ENCODE assay signal across 14 cellular contexts in the genomic region with DNA sequence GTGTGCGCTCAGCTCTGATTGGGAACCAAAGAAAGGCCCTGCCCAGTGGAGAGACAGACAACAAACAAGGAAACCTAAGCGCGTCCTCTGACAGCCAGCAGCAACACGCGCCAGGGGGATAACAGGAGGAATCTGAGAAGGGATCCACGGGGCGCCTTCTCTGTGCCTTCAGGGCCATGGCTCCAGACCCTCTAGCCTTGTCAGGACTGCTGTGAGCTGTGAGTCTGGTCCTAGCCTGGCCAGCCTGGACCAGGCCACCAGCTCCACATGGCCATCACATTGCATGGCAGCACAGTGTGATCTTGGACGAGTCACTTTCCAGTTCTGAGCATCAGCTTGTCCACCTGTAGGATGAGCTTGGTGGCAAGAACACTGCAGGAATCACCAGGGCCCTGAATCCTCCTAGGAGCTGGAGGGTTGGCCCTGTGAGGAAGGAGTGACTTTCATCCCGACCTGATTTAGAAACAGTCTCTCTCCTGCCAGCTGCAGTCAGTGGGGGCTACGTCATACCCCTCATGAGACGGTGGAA. TPM values are rescaled to one million over a fixed set of nuclear protein-coding genes. Genes with fewer than 3 reads are reported as not detected.
DNase-seq lines count a peak whose midpoint lies in the region; ATAC-seq, FAIRE-seq and TF ChIP-seq lines count a peak whose summit lies in the region.
"Had no signal": no experiment of that assay in that cellular context is flagged by ENCODE, and none has a peak within 500 bp of the region (broad histone marks: within the 10 kb centered on the region; RNA-seq: fewer than 3 reads in every experiment).

No MANE protein-coding gene starts in this region.

- H3K23ac ChIP-seq in H1 (ENCODE audit: insufficient read length) = no peak overlapping the region

- CTCF ChIA-PET in H1 (lab: Charles Lee; ENCODE audit: partially characterized antibody) = interaction anchor here (0.6 to 3.7 kb wide), 10 partner anchors 8 to 232 kb away, joined by 3 to 13 read pairs (median 3); no protein-coding TSS in a partner anchor

- peak overlapping the region; percentile 6 for H4K91ac ChIP-seq in H1 (replicated peaks; ENCODE audit: insufficient read length, low read length)

- H3K27me3 Mint-ChIP-seq in activated naive CD8-positive, alpha-beta T cell treated with anti-CD3 and anti-CD28 coated beads, Interleukin-2, amount 10 ng/mL, durations not matched to agents 7 days and 5 days = peaks cover 2% of the 10 kb centered on the region
- H3K27me3 Mint-ChIP-seq in activated naive CD8-positive, alpha-beta T cell treated with anti-CD3 and anti-CD28 coated beads, Interleukin-2, amount 50 U/mL, for 24 hours = peaks cover 4% of the 10 kb centered on the region

- H3K4me1 Mint-ChIP-seq in activated naive CD8-positive, alpha-beta T cell treated with anti-CD3 and anti-CD28 coated beads, Interleukin-2, amount 10 ng/mL, durations not matched to agents 7 days and 5 days = peaks cover 36% of the 10 kb centered on the region
- peaks cover 36% of the 10 kb centered on the region for H3K4me1 Mint-ChIP-seq in activated naive CD8-positive, alpha-beta T cell treated with anti-CD3 and anti-CD28 coated beads, Interleukin-2, amount 50 U/mL, for 24 hours

- no peaks in the 10 kb centered on the region for H3K9me2 ChIP-seq in MM.1S (replicated peaks; ENCODE audit: insufficient read depth, low read length)

- H4K20me1 ChIP-seq in MM.1S (ENCODE audit: insufficient read depth, low read length) (no peaks in the 10 kb centered on the region), H1 (replicated peaks in 1 of 2; ENCODE audit: control insufficient read depth in 1 of 2, insufficient read depth in 2 of 2, low read length in 2 of 2) (no peaks in the 10 kb centered on the region)

- WGBS in H1 (ENCODE audit: extremely low coverage in 1 of 2, insufficient coverage in 1 of 2, insufficient read length in 1 of 2, insufficient replicate concordance in 2 of 2, low coverage in 1 of 2, low lambda C conversion rate in 2 of 2, missing lambda C conversion rate in 1 of 2), 2 experiments = 89% methylated on average over 11 of the region's 11 CpGs; no CpG with 5 or more reads in 1 of the 2 experiments

- no peak overlapping the region for H2AFZ ChIP-seq in MM.1S (ENCODE audit: low read length)
- no peak overlapping the region for H2AFZ ChIP-seq in H1 (ENCODE audit: low read length)

- H3K14ac ChIP-seq in H1 (ENCODE audit: insufficient read length) = no peak overlapping the region

- H3K9me3 Mint-ChIP-seq in activated naive CD8-positive, alpha-beta T cell treated with anti-CD3 and anti-CD28 coated beads, Interleukin-2, amount 10 ng/mL, durations not matched to agents 7 days and 5 days = no peaks in the 10 kb centered on the region
- no peaks in the 10 kb centered on the region for H3K9me3 Mint-ChIP-seq in activated naive CD8-positive, alpha-beta T cell treated with anti-CD3 and anti-CD28 coated beads, Interleukin-2, amount 50 U/mL, for 24 hours
- H3K9me3 Mint-ChIP-seq: CD8-positive, alpha-beta T cell had no signal

- TF ChIP-seq EP300 in H1 (IDR thresholded peaks at IDR 0.05; ENCODE audit: borderline replicate concordance in 1 of 2, low read depth in 2 of 2, low read length in 2 of 2) = no peak

- H3K4me2 ChIP-seq in MM.1S (ENCODE audit: low read depth, low read length) = no peak overlapping the region
- no peak overlapping the region for H3K4me2 ChIP-seq in H1 (ENCODE audit: insufficient read depth in 1 of 2, low read depth in 2 of 2, low read length in 2 of 2)

- H3K9me3 ChIP-seq in MM.1S (replicated peaks; ENCODE audit: insufficient read depth, low read length) = no peaks in the 10 kb centered on the region
- no peaks in the 10 kb centered on the region for H3K9me3 ChIP-seq in H1 (ENCODE audit: insufficient read depth in 2 of 2, low read depth in 1 of 2, low read length in 1 of 2)

- peaks cover 40% of the 10 kb centered on the region for H3K4me1 ChIP-seq in MM.1S (ENCODE audit: low read length)
- peaks cover 0 to 8% (median 6%) of the 10 kb centered on the region in 4 experiments; a peak in 6 of 7 replicates for H3K4me1 ChIP-seq in H1 (replicated peaks in 1 of 4; ENCODE audit: control insufficient read depth in 3 of 4, insufficient read depth in 4 of 4, low read length in 3 of 4)

- TF ChIP-seq CTCF in MM.1S (IDR thresholded peaks at IDR 0.05; ENCODE audit: low read length) (no peak), H1 (IDR thresholded peaks at IDR 0.05; ENCODE audit: control extremely low read depth in 1 of 3, insufficient read depth in 1 of 3, low read depth in 1 of 3, low read length in 3 of 3) (no peak), dorsolateral prefrontal cortex (IDR thresholded peaks at IDR 0.05 in 54 of 56, conservative IDR thresholded peaks at IDR 0.05 in 2 of 56; ENCODE audit: low read depth in 1 of 56, partially characterized antibody in 56 of 56) (no peak)

- no peak overlapping the region for H3K18ac ChIP-seq in H1 (ENCODE audit: extremely low read depth, low read length)

- intact Hi-C loops in dorsolateral prefrontal cortex (cut with DNase I) = no loop called here

- H3K4me3 ChIP-seq in MM.1S (ENCODE audit: low read length) (no peak overlapping the region), H1 (ENCODE audit: extremely low read depth in 1 of 4, insufficient read depth in 2 of 4, low read depth in 3 of 4, low read length in 4 of 4) (no peak overlapping the region), dorsolateral prefrontal cortex (no peak overlapping the region)

- TF ChIP-seq RAD21 in H1 (IDR thresholded peaks at IDR 0.05 in 1 of 2, conservative IDR thresholded peaks at IDR 0.05 in 1 of 2; ENCODE audit: low read depth in 2 of 2, low read length in 2 of 2) = no peak

- no peak overlapping the region for H2AK5ac ChIP-seq in H1 (ENCODE audit: low read depth, low read length)

- H2BK15ac ChIP-seq in H1 (ENCODE audit: low read length) = no peak overlapping the region

- POLR2A ChIA-PET in activated naive CD8-positive, alpha-beta T cell treated with anti-CD3 and anti-CD28 coated beads, Interleukin-2, amount 10 ng/mL, durations not matched to agents 7 days and 5 days (lab: Charles Lee) = no interaction called here
- POLR2A ChIA-PET in H1 (lab: Charles Lee; ENCODE audit: partially characterized antibody) = interaction anchor here (1.0 to 3.4 kb wide), 6 partner anchors 16 to 131 kb away, joined by 3 to 16 read pairs (median 4); partner anchors contain the start of gene RPL3

- no peak overlapping the region for H2BK120ac ChIP-seq in H1 (replicated peaks; ENCODE audit: low read depth, low read length)

- peak overlapping the region; percentile 53; the same call in 1 of the 2 replicates for H2BK12ac ChIP-seq in H1 (ENCODE audit: low read depth, low read length)

- no peaks in the 10 kb centered on the region for H3K27me3 ChIP-seq in MM.1S (replicated peaks; ENCODE audit: insufficient read depth, low read length)
- H3K27me3 ChIP-seq in H1 (replicated peaks in 1 of 4; ENCODE audit: control insufficient read depth in 3 of 4, extremely low read depth in 1 of 4, insufficient read depth in 3 of 4, low read length in 3 of 4) = no peaks in the 10 kb centered on the region; a peak in 2 of 7 replicates
- H3K27me3 ChIP-seq in dorsolateral prefrontal cortex = peaks cover 0 to 2% (median 0%) of the 10 kb centered on the region in 45 donors

- no peak for TF ChIP-seq POLR2A in H1 (IDR thresholded peaks at IDR 0.05; ENCODE audit: control extremely low read depth in 1 of 2, low read depth in 2 of 2, low read length in 2 of 2)

- no peaks in the 10 kb centered on the region; the same call in 1 of the 2 replicates for H3K79me1 ChIP-seq in H1 (ENCODE audit: low read depth, low read length)

- H2BK20ac ChIP-seq in H1 (ENCODE audit: low read length) = peak overlapping the region; percentile 63

- H3K79me2 ChIP-seq in MM.1S (ENCODE audit: low read length) = peaks cover 24% of the 10 kb centered on the region
- H3K79me2 ChIP-seq in H1 (ENCODE audit: control insufficient read depth in 1 of 2, insufficient read depth in 2 of 2, low read length in 2 of 2) = no peaks in the 10 kb centered on the region

- H3F3A ChIP-seq in MM.1S (ENCODE audit: insufficient read depth, low read length) = peaks cover 33% of the 10 kb centered on the region

- H3K36me3 ChIP-seq in MM.1S (replicated peaks; ENCODE audit: insufficient read depth, low read length) (no peaks in the 10 kb centered on the region), H1 (ENCODE audit: control insufficient read depth in 2 of 4, insufficient read depth in 4 of 4, low read length in 3 of 4) (no peaks in the 10 kb centered on the region)

- FAIRE-seq in H1 (lab: Jason Lieb, UNC) (no peak), urothelium cell line (lab: Jason Lieb, UNC) (peak; percentile 35)

- H3K36me3 Mint-ChIP-seq in activated naive CD8-positive, alpha-beta T cell treated with anti-CD3 and anti-CD28 coated beads, Interleukin-2, amount 10 ng/mL, durations not matched to agents 7 days and 5 days = peaks cover 2% of the 10 kb centered on the region
- H3K36me3 Mint-ChIP-seq in activated naive CD8-positive, alpha-beta T cell treated with anti-CD3 and anti-CD28 coated beads, Interleukin-2, amount 50 U/mL, for 24 hours (ENCODE audit: low read depth) = no peaks in the 10 kb centered on the region
- H3K36me3 Mint-ChIP-seq: CD8-positive, alpha-beta T cell had no signal

- no peak for ATAC-seq in activated naive CD8-positive, alpha-beta T cell treated with anti-CD3 and anti-CD28 coated beads, Interleukin-2, amount 10 ng/mL, durations not matched to agents 7 days and 5 days (ENCODE audit: low read depth)
- no peak for ATAC-seq in activated naive CD8-positive, alpha-beta T cell treated with anti-CD3 and anti-CD28 coated beads, Interleukin-2, amount 50 U/mL, for 24 hours
- ATAC-seq: CD8-positive, alpha-beta T cell had no signal

- H4K8ac ChIP-seq in H1 (ENCODE audit: extremely low read depth, insufficient read depth, low read length) = no peak overlapping the region

- H3K4ac ChIP-seq in H1 (replicated peaks; ENCODE audit: insufficient read length, low read depth, low read length) = peak overlapping the region; percentile 4

- H3K27ac Mint-ChIP-seq in activated naive CD8-positive, alpha-beta T cell treated with anti-CD3 and anti-CD28 coated beads, Interleukin-2, amount 10 ng/mL, durations not matched to agents 7 days and 5 days = peak overlapping the region; percentile 30
- H3K27ac Mint-ChIP-seq in activated naive CD8-positive, alpha-beta T cell treated with anti-CD3 and anti-CD28 coated beads, Interleukin-2, amount 50 U/mL, for 24 hours = no peak overlapping the region
- H3K27ac Mint-ChIP-seq: CD8-positive, alpha-beta T cell had no signal

- 0 out of 2 replicates have a peak overlapping the region, but pooled peaks have one; percentile 77 for H2BK5ac ChIP-seq in H1 (ENCODE audit: low read depth, low read length)

- peak overlapping the region; percentile 96; the same call in 1 of the 2 replicates for H3K27ac ChIP-seq in MM.1S (ENCODE audit: low read length)
- no peak overlapping the region for H3K27ac ChIP-seq in H1 (ENCODE audit: low read depth, low read length)
- H3K27ac ChIP-seq in dorsolateral prefrontal cortex = peak overlapping the region in 3 of 59 donors; percentile 10 to 62 (median 21)

- no peak overlapping the region for H3K56ac ChIP-seq in H1 (replicated peaks; ENCODE audit: insufficient read length, low read depth, low read length)

- no peak overlapping the region for H3K4me3 Mint-ChIP-seq in activated naive CD8-positive, alpha-beta T cell treated with anti-CD3 and anti-CD28 coated beads, Interleukin-2, amount 10 ng/mL, durations not matched to agents 7 days and 5 days
- no peak overlapping the region for H3K4me3 Mint-ChIP-seq in activated naive CD8-positive, alpha-beta T cell treated with anti-CD3 and anti-CD28 coated beads, Interleukin-2, amount 50 U/mL, for 24 hours
- H3K4me3 Mint-ChIP-seq: CD8-positive, alpha-beta T cell had no signal

- H3K9ac ChIP-seq in MM.1S (ENCODE audit: low read length) (no peak overlapping the region), H1 (replicated peaks in 1 of 4; ENCODE audit: extremely low read depth in 1 of 4, low read depth in 3 of 4, low read length in 3 of 4) (no peak overlapping the region)

- no peak for DNase-seq in activated naive CD8-positive, alpha-beta T cell treated with anti-CD3 and anti-CD28 coated beads, Interleukin-2, amount 10 ng/mL, durations not matched to agents 7 days and 5 days
- DNase-seq in activated naive CD8-positive, alpha-beta T cell treated with anti-CD3 and anti-CD28 coated beads, Interleukin-2, amount 50 U/mL, for 24 hours = no peak
- DNase-seq in MM.1S (no peak), H1 (ENCODE audit: low read depth in 1 of 2, low spot score in 2 of 2) (no peak), urothelium cell line (ENCODE audit: low spot score) (no peak), dorsolateral prefrontal cortex (no peak), COLO829 (ENCODE audit: low spot score) (no peak), Ammon's horn (ENCODE audit: low spot score) (no peak)
- DNase-seq: CD8-positive, alpha-beta T cell; H7; Kasumi-1; NCI-H1436; NCI-H2081; RPMI8226 had no signal

- H3K23me2 ChIP-seq in H1 (ENCODE audit: low read depth, low read length) = peaks cover 2% of the 10 kb centered on the region; the same call in 1 of the 2 replicates

- no peak overlapping the region for H4K5ac ChIP-seq in H1 (ENCODE audit: insufficient read length, low read depth, low read length)

RNA-seq across cellular contexts. Expression of gene MGAT3, which starts 11.8 kb away (rescaled TPM):
- total RNA-seq in activated naive CD8-positive, alpha-beta T cell treated with anti-CD3 and anti-CD28 coated beads, Interleukin-2, amount 10 ng/mL, durations not matched to agents 7 days and 5 days = 1 to 10 TPM; 7.0 to 7.2 TPM
- 8.5 and 9.2 TPM in 2 replicates for total RNA-seq in H1 (2021; fragmentation: NEBNext Ultra II Directional; extraction: Animal tissue kit (Norgen Biotek cat#: 25700))
- polyA plus RNA-seq in H1 (2011; rRNA removed) = 4.3 and 6.3 TPM in 2 replicates
- 4.7 TPM for polyA plus RNA-seq in H1 (2011; cell fraction: cytosol; rRNA removed)
- polyA plus RNA-seq in H1 (2011; cell fraction: nucleus; rRNA removed) = 6.4 TPM
- polyA plus RNA-seq in H1 (2012, experiment 1 of 2) = 6.4 to 8.6 TPM (median 7.1 TPM) in 4 replicates
- polyA plus RNA-seq in H1 (2012, experiment 2 of 2) = 5.9 TPM
- polyA plus RNA-seq in H1 (2013, experiment 1 of 2) = 5.5 TPM
- polyA plus RNA-seq in H1 (2013, experiment 2 of 2) = 5.2 TPM
- polyA minus RNA-seq in H1 (2011; rRNA and poly(A)+ RNA removed) = 5.9 and 6.3 TPM in 2 replicates
- 7.0 TPM for polyA minus RNA-seq in H1 (2011; cell fraction: cytosol; rRNA and poly(A)+ RNA removed)
- polyA minus RNA-seq in H1 (2011; cell fraction: nucleus; rRNA and poly(A)+ RNA removed) = 4.2 TPM
- 100 to 1,000 TPM in 30 of 120 experiments, 10 to 100 TPM in 90; 57.7 to 147 (median 92.3) TPM for total RNA-seq in dorsolateral prefrontal cortex

RNA-seq across cellular contexts. Expression of gene TAB1, which starts 45.4 kb away (rescaled TPM):
- 10 to 100 TPM; 37.4 to 39.9 TPM for total RNA-seq in activated naive CD8-positive, alpha-beta T cell treated with anti-CD3 and anti-CD28 coated beads, Interleukin-2, amount 10 ng/mL, durations not matched to agents 7 days and 5 days
- 23.1 and 26.1 TPM in 2 replicates for total RNA-seq in H1 (2021; fragmentation: NEBNext Ultra II Directional; extraction: Animal tissue kit (Norgen Biotek cat#: 25700))
- 38.0 and 77.1 TPM in 2 replicates for polyA plus RNA-seq in H1 (2011; rRNA removed)
- 41.7 TPM for polyA plus RNA-seq in H1 (2011; cell fraction: cytosol; rRNA removed)
- polyA plus RNA-seq in H1 (2011; cell fraction: nucleus; rRNA removed) = 53.9 TPM
- 17.0 to 29.1 TPM (median 26.8 TPM) in 4 replicates for polyA plus RNA-seq in H1 (2012, experiment 1 of 2)
- 22.4 TPM for polyA plus RNA-seq in H1 (2012, experiment 2 of 2)
- 16.1 TPM for polyA plus RNA-seq in H1 (2013, experiment 1 of 2)
- polyA plus RNA-seq in H1 (2013, experiment 2 of 2) = 15.7 TPM
- 22.1 and 25.9 TPM in 2 replicates for polyA minus RNA-seq in H1 (2011; rRNA and poly(A)+ RNA removed)
- 29.2 TPM for polyA minus RNA-seq in H1 (2011; cell fraction: cytosol; rRNA and poly(A)+ RNA removed)
- polyA minus RNA-seq in H1 (2011; cell fraction: nucleus; rRNA and poly(A)+ RNA removed) = 18.2 TPM
- total RNA-seq in dorsolateral prefrontal cortex = 10 to 100 TPM; 25.2 to 75.7 (median 46.7) TPM

RNA-seq across cellular contexts. Expression of gene MIEF1, which starts 57.1 kb away (rescaled TPM):
- 10 to 100 TPM; 33.9 to 40.0 TPM for total RNA-seq in activated naive CD8-positive, alpha-beta T cell treated with anti-CD3 and anti-CD28 coated beads, Interleukin-2, amount 10 ng/mL, durations not matched to agents 7 days and 5 days
- 31.4 and 32.7 TPM in 2 replicates for total RNA-seq in H1 (2021; fragmentation: NEBNext Ultra II Directional; extraction: Animal tissue kit (Norgen Biotek cat#: 25700))
- polyA plus RNA-seq in H1 (2011; rRNA removed) = 16.8 and 21.0 TPM in 2 replicates
- 16.4 TPM for polyA plus RNA-seq in H1 (2011; cell fraction: cytosol; rRNA removed)
- 18.5 TPM for polyA plus RNA-seq in H1 (2011; cell fraction: nucleus; rRNA removed)
- 22.0 to 25.2 TPM (median 22.9 TPM) in 4 replicates for polyA plus RNA-seq in H1 (2012, experiment 1 of 2)
- polyA plus RNA-seq in H1 (2012, experiment 2 of 2) = 14.3 TPM
- 18.5 TPM for polyA plus RNA-seq in H1 (2013, experiment 1 of 2)
- polyA plus RNA-seq in H1 (2013, experiment 2 of 2) = 18.4 TPM
- 36.0 and 36.1 TPM in 2 replicates for polyA minus RNA-seq in H1 (2011; rRNA and poly(A)+ RNA removed)
- polyA minus RNA-seq in H1 (2011; cell fraction: cytosol; rRNA and poly(A)+ RNA removed) = 17.9 TPM
- polyA minus RNA-seq in H1 (2011; cell fraction: nucleus; rRNA and poly(A)+ RNA removed) = 17.9 TPM
- total RNA-seq in dorsolateral prefrontal cortex = 10 to 100 TPM; 21.3 to 40.7 (median 28.0) TPM
